In the genomic region with DNA sequence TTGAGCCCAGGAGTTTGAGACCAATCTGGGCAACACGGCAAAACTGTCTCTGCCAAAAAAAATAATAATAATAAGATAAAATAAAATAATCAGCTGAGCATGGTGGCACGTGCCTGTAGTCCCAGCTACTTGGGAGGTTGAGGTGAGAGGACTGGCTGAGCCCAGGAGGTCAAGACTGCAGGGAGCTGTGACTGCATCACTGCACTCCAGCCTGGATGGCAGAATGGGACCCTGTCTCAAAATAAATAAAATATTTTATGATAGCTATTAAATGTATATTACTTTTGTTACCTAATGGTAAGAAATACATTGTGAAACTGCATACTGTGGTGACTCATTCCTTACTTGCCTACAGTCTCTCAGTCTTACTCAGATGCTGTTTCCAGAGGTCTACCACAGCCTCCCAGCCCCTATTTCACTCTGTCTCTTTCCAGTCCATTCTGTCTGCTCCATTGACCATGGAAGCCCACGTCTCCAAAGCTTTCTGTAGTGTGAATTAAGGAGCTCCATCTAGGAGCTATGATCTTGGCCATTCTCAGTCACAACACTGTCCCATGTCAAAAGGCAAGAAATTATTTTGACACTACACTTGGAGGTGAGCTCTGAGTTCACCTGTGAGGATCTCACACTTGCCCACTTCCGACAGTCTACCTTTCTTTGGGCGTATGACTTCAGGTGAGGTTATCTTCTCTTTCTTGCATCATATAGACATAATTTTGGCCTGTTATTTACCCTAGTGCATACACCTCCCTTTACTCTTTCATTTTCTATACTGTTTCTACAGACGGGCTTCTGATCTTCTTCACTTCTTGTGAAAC, we compare ENCODE assay signal across 8 cellular contexts. TPM values are rescaled to one million over a fixed set of nuclear protein-coding genes. Genes with fewer than 3 reads are reported as not detected.
A peak's percentile ranks its signal among the peaks of the same experiment; 100 is the strongest.
DNase-seq lines count a peak whose midpoint lies in the region; ATAC-seq and TF ChIP-seq lines count a peak whose summit lies in the region.

No MANE protein-coding gene starts in this region.

- H3K4me1 ChIP-seq in RWPE2 (ENCODE audit: insufficient read depth, poor library complexity, severe bottlenecking) = peaks cover 9% of the 10 kb centered on the region

- no peaks in the 10 kb centered on the region for H3K36me3 ChIP-seq in RWPE2 (ENCODE audit: low read depth)

- no peaks in the 10 kb centered on the region for H3K9me3 Mint-ChIP-seq in mesothelial cell of epicardium

- no peaks in the 10 kb centered on the region for H3K27me3 ChIP-seq in RWPE2 (ENCODE audit: insufficient read depth, poor library complexity, severe bottlenecking)

- no peak overlapping the region for H3K4me3 ChIP-seq in RWPE2 (ENCODE audit: severe bottlenecking)

- no peak overlapping the region for H3K27ac Mint-ChIP-seq in mesothelial cell of epicardium

- H3K4me3 Mint-ChIP-seq in mesothelial cell of epicardium = no peak overlapping the region

- TF ChIP-seq CTCF in RWPE2 (IDR thresholded peaks at IDR 0.05; ENCODE audit: poor library complexity, severe bottlenecking) (no peak), mesothelial cell of epicardium (IDR thresholded peaks at IDR 0.05; ENCODE audit: unreplicated experiment) (no peak)

- ATAC-seq in GM18870 (IDR thresholded peaks at IDR 0.05; ENCODE audit: unreplicated experiment) = peak; percentile 96
- ATAC-seq in HG02759 (IDR thresholded peaks at IDR 0.05; ENCODE audit: unreplicated experiment) = peak; percentile 97
- peak; percentile 97 for ATAC-seq in RWPE2 (ENCODE audit: low read depth)
- ATAC-seq in Right ventricle myocardium superior (ENCODE audit: poor library complexity) = no peak

- no peaks in the 10 kb centered on the region for H3K4me1 Mint-ChIP-seq in mesothelial cell of epicardium

- no peaks in the 10 kb centered on the region for H3K9me3 ChIP-seq in RWPE2 (ENCODE audit: severe bottlenecking)

- no peak for DNase-seq in RWPE2 (ENCODE audit: low spot score)
- DNase-seq in kidney glomerular epithelial cell (lab: John Stamatoyannopoulos, UW) = peak; percentile 38
- no peak for DNase-seq in mesothelial cell of epicardium (ENCODE audit: low spot score in 2 of 2, unreplicated experiment in 2 of 2)
- DNase-seq in islet precursor cell = no peak
- no peak for DNase-seq in Right ventricle myocardium superior
- no peak for DNase-seq in SW 1271 (lab: John Stamatoyannopoulos, UW)

- H3K27ac ChIP-seq in RWPE2 (ENCODE audit: poor library complexity, severe bottlenecking) = no peak overlapping the region

- no peaks in the 10 kb centered on the region for H3K36me3 Mint-ChIP-seq in mesothelial cell of epicardium

- intact Hi-C loops in Right ventricle myocardium superior (cut with DNase I) = no loop called here

- peaks cover 5% of the 10 kb centered on the region for H3K27me3 Mint-ChIP-seq in mesothelial cell of epicardium (ENCODE audit: low read depth)

RNA-seq across cellular contexts. Expression of a gene that starts 22.4 kb away (rescaled TPM):
- total RNA-seq in mesothelial cell of epicardium (22.8 to 24.0 TPM (median 23.1 TPM) in 3 replicates), Right ventricle myocardium superior (34.4 TPM)
